ENCODE assay signal across 8 cellular contexts in genomic region chr19:8412783-8413592, GRCh38. TPM values are rescaled to one million over a fixed set of nuclear protein-coding genes. Genes with fewer than 3 reads are reported as not detected.
DNase-seq lines count a peak whose midpoint lies in the region; ATAC-seq and TF ChIP-seq lines count a peak whose summit lies in the region.

MARCHF2 (plus strand) TSS chr19:8413305; CDS start chr19:8421841, 8,536 bp downstream.

- H3K9me3 ChIP-seq in DOHH2 (ENCODE audit: control insufficient read depth, insufficient read depth, low read length) (no peaks in the 10 kb centered on the region), Karpas-422 (ENCODE audit: low read length) (no peaks in the 10 kb centered on the region), Peyer's patch (no peaks in the 10 kb centered on the region), esophagus squamous epithelium (no peaks in the 10 kb centered on the region)

- ATAC-seq in GM21825 (IDR thresholded peaks at IDR 0.05; ENCODE audit: unreplicated experiment), result peak; percentile 97
- ATAC-seq in naive B cell (ENCODE audit: low read depth in 2 of 2), result peak; percentile 99 to 100
- ATAC-seq in stimulated activated effector memory CD8-positive, alpha-beta T cell treated with anti-CD3 and anti-CD28 coated beads, Interleukin-12 subunit alpha, Interleukin-12 subunit beta, amount 100 ng/mL, for 72 hours, result peak; percentile 100

- peak; percentile 98 for DNase-seq in Karpas-422
- peak; percentile 94 to 99 (median 98) for DNase-seq in Peyer's patch
- DNase-seq in activated T-cell treated with anti-CD3 and anti-CD28 coated beads, Interleukin-2, amount 50 U/mL, for 48 hours, result peak; percentile 100
- DNase-seq in esophagus squamous epithelium (lab: John Stamatoyannopoulos, UW), result peak; percentile 80
- peak; percentile 95 for DNase-seq in naive B cell
- peak; percentile 96 for DNase-seq in stimulated activated effector memory CD8-positive, alpha-beta T cell treated with anti-CD3 and anti-CD28 coated beads, Interleukin-12 subunit alpha, Interleukin-12 subunit beta, amount 100 ng/mL, for 72 hours (ENCODE audit: low spot score in 2 of 2)

- 8 to 13% methylated on average over 11 to 15 of the region's 85 CpGs for WGBS in esophagus squamous epithelium, 2 donors

- TF ChIP-seq POLR2A in Peyer's patch (IDR thresholded peaks at IDR 0.05) (peak in 1 of 2 donors; percentile 58), esophagus squamous epithelium (IDR thresholded peaks at IDR 0.05) (peak in 3 of 4 donors; percentile 18 to 65 (median 60))

- no peaks in the 10 kb centered on the region for H3K27me3 Mint-ChIP-seq in naive B cell

- no peaks in the 10 kb centered on the region for H3K36me3 ChIP-seq in DOHH2 (ENCODE audit: control insufficient read depth, low read length)
- no peaks in the 10 kb centered on the region for H3K36me3 ChIP-seq in Karpas-422 (ENCODE audit: insufficient read depth, low read length)
- H3K36me3 ChIP-seq in Peyer's patch, result no peaks in the 10 kb centered on the region
- H3K36me3 ChIP-seq in esophagus squamous epithelium, result no peaks in the 10 kb centered on the region

- H3K9me3 Mint-ChIP-seq in naive B cell, result no peaks in the 10 kb centered on the region
- H3K9me3 Mint-ChIP-seq in stimulated activated effector memory CD8-positive, alpha-beta T cell treated with anti-CD3 and anti-CD28 coated beads, Interleukin-12 subunit alpha, Interleukin-12 subunit beta, amount 100 ng/mL, for 72 hours, result no peaks in the 10 kb centered on the region

- H3K4me3 Mint-ChIP-seq in naive B cell, result peak within 1 kb of the TSS; percentile 58 to 87 (median 75)
- peak within 1 kb of the TSS; percentile 50 for H3K4me3 Mint-ChIP-seq in stimulated activated effector memory CD8-positive, alpha-beta T cell treated with anti-CD3 and anti-CD28 coated beads, Interleukin-12 subunit alpha, Interleukin-12 subunit beta, amount 100 ng/mL, for 72 hours

- peak within 1 kb of the TSS; percentile 76 for H3K9ac ChIP-seq in Karpas-422 (ENCODE audit: low read length)

- no peaks in the 10 kb centered on the region for H4K20me1 ChIP-seq in DOHH2 (ENCODE audit: control insufficient read depth, insufficient read depth, low read depth, low read length)
- no peaks in the 10 kb centered on the region for H4K20me1 ChIP-seq in Karpas-422 (ENCODE audit: insufficient read depth, low read depth, low read length)

- intact Hi-C loops in esophagus squamous epithelium (cut with DNase I), result no loop called here

- H3K27ac ChIP-seq in DOHH2 (ENCODE audit: low read depth, low read length) (no peak within 1 kb of the TSS), Karpas-422 (ENCODE audit: low read length) (no peak within 1 kb of the TSS), Peyer's patch (peak within 1 kb of the TSS; percentile 65 to 80 (median 74)), esophagus squamous epithelium (peak within 1 kb of the TSS; percentile 69 to 89 (median 85))

- no peaks in the 10 kb centered on the region for H3K9me2 ChIP-seq in DOHH2 (replicated peaks; ENCODE audit: control insufficient read depth, low read length)
- H3K9me2 ChIP-seq in Karpas-422 (replicated peaks; ENCODE audit: insufficient read depth, low read length), result no peaks in the 10 kb centered on the region

- H3K27ac Mint-ChIP-seq in naive B cell, result peak within 1 kb of the TSS in 1 of 6 donors; percentile 4
- H3K27ac Mint-ChIP-seq in stimulated activated effector memory CD8-positive, alpha-beta T cell treated with anti-CD3 and anti-CD28 coated beads, Interleukin-12 subunit alpha, Interleukin-12 subunit beta, amount 100 ng/mL, for 72 hours, result no peak within 1 kb of the TSS

- H3K4me3 ChIP-seq in DOHH2 (ENCODE audit: low read length) (peak within 1 kb of the TSS; percentile 86), Karpas-422 (ENCODE audit: low read length) (peak within 1 kb of the TSS; percentile 84), Peyer's patch (peak within 1 kb of the TSS; percentile 72 to 97 (median 83)), esophagus squamous epithelium (peak within 1 kb of the TSS; percentile 67 to 98 (median 70))

- H3K79me2 ChIP-seq in DOHH2 (ENCODE audit: control insufficient read depth, low read length) (no peaks in the 10 kb centered on the region), Karpas-422 (ENCODE audit: low read length) (no peaks in the 10 kb centered on the region)

- TF ChIP-seq CTCF in DOHH2 (IDR thresholded peaks at IDR 0.05; ENCODE audit: low read depth, low read length, poor library complexity, severe bottlenecking), result peak; percentile 61
- TF ChIP-seq CTCF in Peyer's patch (IDR thresholded peaks at IDR 0.05), result peak; percentile 1 to 82 (median 67)
- peak; percentile 56 to 79 (median 64) for TF ChIP-seq CTCF in esophagus squamous epithelium (IDR thresholded peaks at IDR 0.05)

- no peaks in the 10 kb centered on the region for H3K36me3 Mint-ChIP-seq in naive B cell
- no peaks in the 10 kb centered on the region for H3K36me3 Mint-ChIP-seq in stimulated activated effector memory CD8-positive, alpha-beta T cell treated with anti-CD3 and anti-CD28 coated beads, Interleukin-12 subunit alpha, Interleukin-12 subunit beta, amount 100 ng/mL, for 72 hours

- peak within 1 kb of the TSS; percentile 89; the same call in 1 of the 2 replicates for H2AFZ ChIP-seq in Karpas-422 (ENCODE audit: low read length)

- H3K4me2 ChIP-seq in DOHH2 (ENCODE audit: low read length), result peak within 1 kb of the TSS; percentile 81
- H3K4me2 ChIP-seq in Karpas-422 (ENCODE audit: low read depth, low read length, poor library complexity, severe bottlenecking), result peak within 1 kb of the TSS; percentile 87

- peaks cover 11% of the 10 kb centered on the region for H3K4me1 ChIP-seq in DOHH2 (ENCODE audit: control insufficient read depth, low read length)
- H3K4me1 ChIP-seq in Karpas-422 (ENCODE audit: low read length), result peaks cover 7% of the 10 kb centered on the region
- H3K4me1 ChIP-seq in Peyer's patch, result peaks cover 0 to 15% (median 5%) of the 10 kb centered on the region in 4 donors
- peaks cover 2 to 56% (median 33%) of the 10 kb centered on the region in 3 donors for H3K4me1 ChIP-seq in esophagus squamous epithelium

- H3K27me3 ChIP-seq in DOHH2 (ENCODE audit: control insufficient read depth, low read length) (peaks cover 3% of the 10 kb centered on the region; the same call in 1 of the 2 replicates), Karpas-422 (ENCODE audit: low read length) (no peaks in the 10 kb centered on the region), Peyer's patch (no peaks in the 10 kb centered on the region), esophagus squamous epithelium (no peaks in the 10 kb centered on the region)

- H3K4me1 Mint-ChIP-seq in naive B cell, result peaks cover 3 to 9% (median 5%) of the 10 kb centered on the region in 3 donors
- H3K4me1 Mint-ChIP-seq in stimulated activated effector memory CD8-positive, alpha-beta T cell treated with anti-CD3 and anti-CD28 coated beads, Interleukin-12 subunit alpha, Interleukin-12 subunit beta, amount 100 ng/mL, for 72 hours, result peaks cover 10% of the 10 kb centered on the region

- no peaks in the 10 kb centered on the region for H3F3A ChIP-seq in DOHH2 (ENCODE audit: control insufficient read depth, insufficient read depth)

RNA-seq across cellular contexts. Expression of gene MARCHF2, which starts in this region (rescaled TPM):
- 10.1 and 31.2 TPM in 2 replicates for total RNA-seq in Karpas-422 (2014; rRNA removed; shearing (Covaris generic); ENCODE audit: low replicate concordance)
- total RNA-seq in Peyer's patch, result 10 to 100 TPM; 53.5 to 97.4 (median 68.9) TPM
- total RNA-seq in esophagus squamous epithelium, result 10 to 100 TPM; 34.5 to 78.9 (median 61.7) TPM
- polyA plus RNA-seq in naive B cell (ENCODE audit: low read depth in 6 of 6), result 10 to 100 TPM; 19.9 to 40.4 (median 31.3) TPM

Comparison
In these comparisons a context has a peak if more than half of its experiments do, and no peak if none do; other contexts are left out.
1. H3K27ac ChIP-seq: peak in Peyer's patch (4 of 4) and esophagus squamous epithelium (4 of 4); none in DOHH2 (single experiment) and Karpas-422 (single experiment).
2. Peak in every context shown above with its lines, with median percentiles within 50 percentile points of each other: H3K4me3 ChIP-seq, CTCF ChIP-seq, ATAC-seq and DNase-seq.